In the genomic region with DNA sequence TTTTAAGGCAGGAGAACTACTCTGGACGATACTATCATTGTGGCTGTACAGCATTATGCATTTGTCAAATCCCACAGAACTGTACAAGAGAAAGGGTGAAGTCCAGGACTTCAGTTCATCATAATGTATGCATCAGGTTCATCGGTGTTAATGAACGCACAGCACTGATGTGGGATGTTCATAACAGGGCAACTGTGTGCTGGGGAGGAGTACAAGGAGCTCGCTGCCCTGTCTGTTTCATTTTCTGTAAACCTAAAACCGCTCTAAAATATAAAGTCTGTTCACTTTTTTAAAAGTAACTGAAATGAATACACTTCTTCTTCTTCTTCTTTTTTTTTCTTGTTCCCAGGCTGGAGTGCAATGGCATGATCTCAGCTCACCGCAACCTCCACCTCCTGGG, we compare ENCODE assay signal across 16 cellular contexts. TPM values are rescaled to one million over a fixed set of nuclear protein-coding genes. Genes with fewer than 3 reads are reported as not detected.
DNase-seq lines count a peak whose midpoint lies in the region; ATAC-seq and TF ChIP-seq lines count a peak whose summit lies in the region.
"Had no signal": no experiment of that assay in that cellular context is flagged by ENCODE, and none has a peak within 500 bp of the region (broad histone marks: within the 10 kb centered on the region; RNA-seq: fewer than 3 reads in every experiment).

No MANE protein-coding gene starts in this region.

- DNase-seq in WTC11 (ENCODE audit: low spot score): no peak
- DNase-seq in hepatocyte (ENCODE audit: low spot score): no peak
- DNase-seq in sciatic nerve (ENCODE audit: low spot score): no peak
- no peak for DNase-seq in T-helper 1 cell
- DNase-seq in T-cell: no peak
- DNase-seq: BE2C; CD8-positive, alpha-beta T cell; COR-L47; DMS153; HCEC 1CT; HFFc6 had no signal

- H3K4me2 ChIP-seq in hepatocyte: no peak overlapping the region
- H3K4me2 ChIP-seq: A549 had no signal

- no peak for TF ChIP-seq CTCF in WTC11 (IDR thresholded peaks at IDR 0.05)
- TF ChIP-seq CTCF in hepatocyte (IDR thresholded peaks at IDR 0.05; ENCODE audit: poor library complexity): no peak

- 92% methylated on average over 6 of the region's 6 CpGs for WGBS in hepatocyte (ENCODE audit: low lambda C conversion rate, missing lambda C conversion rate)

- ATAC-seq in WTC11 (no peak), sciatic nerve (no peak), T-cell (replicated peaks in 1 of 4) (no peak), GM18519 (IDR thresholded peaks at IDR 0.05; ENCODE audit: low FRiP score, unreplicated experiment) (no peak)
- ATAC-seq: A549; CD8-positive, alpha-beta T cell had no signal

- no peaks in the 10 kb centered on the region; the same call in 1 of the 2 replicates for H3K36me3 Mint-ChIP-seq in WTC11
- no peaks in the 10 kb centered on the region for H3K36me3 Mint-ChIP-seq in T-cell
- H3K36me3 Mint-ChIP-seq: CD14-positive monocyte; CD8-positive, alpha-beta T cell had no signal

- H3K27ac ChIP-seq in KOPT-K1 (ENCODE audit: low read depth, low read length, poor library complexity, severe bottlenecking) (peak overlapping the region; percentile 6), hepatocyte (peak overlapping the region; percentile 15)
- H3K27ac ChIP-seq: A549 had no signal

- H3K36me3 ChIP-seq in KOPT-K1 (ENCODE audit: insufficient read depth, low read length) (no peaks in the 10 kb centered on the region), hepatocyte (replicated peaks; ENCODE audit: insufficient read depth, low read depth) (no peaks in the 10 kb centered on the region)
- H3K36me3 ChIP-seq: BE2C had no signal

- H3K4me1 ChIP-seq in hepatocyte (ENCODE audit: insufficient read depth): peaks cover 21% of the 10 kb centered on the region
- H3K4me1 ChIP-seq: A549, BE2C had no signal

- H3K4me1 Mint-ChIP-seq in WTC11 (peaks cover 37% of the 10 kb centered on the region), T-cell (no peaks in the 10 kb centered on the region)
- H3K4me1 Mint-ChIP-seq: CD14-positive monocyte had no signal

- H3K4me3 ChIP-seq in hepatocyte: no peak overlapping the region
- H3K4me3 ChIP-seq: A549 had no signal

- no peak overlapping the region for H2AFZ ChIP-seq in hepatocyte

- H4K20me1 ChIP-seq in hepatocyte (ENCODE audit: insufficient read depth, poor library complexity, severe bottlenecking): peaks cover 8% of the 10 kb centered on the region

- CTCF ChIA-PET in WTC11 (lab: Charles Lee) (interaction anchor here (0.6 to 1.0 kb wide), 4 partner anchors 23 to 826 kb away, joined by 3 to 5 read pairs (median 3); no protein-coding TSS in a partner anchor), T-cell (lab: Charles Lee) (no interaction called here)

- POLR2A ChIA-PET in WTC11 (lab: Charles Lee) (no interaction called here), T-cell (lab: Charles Lee) (no interaction called here)

- intact Hi-C loops in sciatic nerve (cut with DNase I): no loop called here

- H3K9me3 ChIP-seq in KOPT-K1 (ENCODE audit: insufficient read depth, low read length, poor library complexity, severe bottlenecking) (no peaks in the 10 kb centered on the region), hepatocyte (ENCODE audit: low read depth) (no peaks in the 10 kb centered on the region)
- H3K9me3 ChIP-seq: A549, BE2C had no signal

- no peaks in the 10 kb centered on the region for H3K27me3 ChIP-seq in hepatocyte
- H3K27me3 ChIP-seq: BE2C had no signal

- H3K9me2 ChIP-seq in hepatocyte (replicated peaks; ENCODE audit: insufficient read depth): no peaks in the 10 kb centered on the region

- H3K4me3 Mint-ChIP-seq in WTC11 (no peak overlapping the region), T-cell (no peak overlapping the region)
- H3K4me3 Mint-ChIP-seq: CD14-positive monocyte; CD8-positive, alpha-beta T cell; HFFc6 had no signal

- no peaks in the 10 kb centered on the region for H3K9me3 Mint-ChIP-seq in WTC11
- no peaks in the 10 kb centered on the region for H3K9me3 Mint-ChIP-seq in T-cell
- H3K9me3 Mint-ChIP-seq: CD14-positive monocyte; CD8-positive, alpha-beta T cell; HFFc6 had no signal

- H3K27me3 Mint-ChIP-seq in WTC11 (ENCODE audit: low read depth) (no peaks in the 10 kb centered on the region), T-cell (peaks cover 12 to 16% of the 10 kb centered on the region in 2 donors)

- H3K79me2 ChIP-seq in hepatocyte: peaks cover 9% of the 10 kb centered on the region

- H3K27ac Mint-ChIP-seq in WTC11 (peak overlapping the region; percentile 35; the same call in 1 of the 2 replicates), T-cell (no peak overlapping the region)
- H3K27ac Mint-ChIP-seq: CD14-positive monocyte; CD8-positive, alpha-beta T cell; HFFc6 had no signal

TF ChIP-seq in WTC11, 78 proteins besides CTCF, POLR2A, EP300 and RAD21:
- no peak for TF ChIP-seq IRF1 (CRISPR knock-in tag; IDR thresholded peaks at IDR 0.05)
- TF ChIP-seq CREB1 (CRISPR knock-in tag; IDR thresholded peaks at IDR 0.05): no peak
- TF ChIP-seq, protein P1, sequence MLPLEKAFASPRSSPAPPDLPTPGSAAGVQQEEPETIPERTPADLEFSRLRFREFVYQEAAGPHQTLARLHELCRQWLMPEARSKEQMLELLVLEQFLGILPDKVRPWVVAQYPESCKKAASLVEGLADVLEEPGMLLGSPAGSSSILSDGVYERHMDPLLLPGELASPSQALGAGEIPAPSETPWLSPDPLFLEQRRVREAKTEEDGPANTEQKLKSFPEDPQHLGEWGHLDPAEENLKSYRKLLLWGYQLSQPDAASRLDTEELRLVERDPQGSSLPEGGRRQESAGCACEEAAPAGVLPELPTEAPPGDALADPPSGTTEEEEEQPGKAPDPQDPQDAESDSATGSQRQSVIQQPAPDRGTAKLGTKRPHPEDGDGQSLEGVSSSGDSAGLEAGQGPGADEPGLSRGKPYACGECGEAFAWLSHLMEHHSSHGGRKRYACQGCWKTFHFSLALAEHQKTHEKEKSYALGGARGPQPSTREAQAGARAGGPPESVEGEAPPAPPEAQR (CRISPR knock-in tag; IDR thresholded peaks at IDR 0.05): no peak
- no peak for TF ChIP-seq MAX (CRISPR knock-in tag; IDR thresholded peaks at IDR 0.05)
- no peak for TF ChIP-seq NFATC4 (CRISPR knock-in tag; IDR thresholded peaks at IDR 0.05)
TF ChIP-seq in WTC11: peak in this region for 0.

RNA-seq across cellular contexts. Expression of gene TMPRSS2, which starts 25.0 kb away (rescaled TPM):
- 8.5 to 10.4 TPM (median 8.9 TPM) in 3 replicates for total RNA-seq in WTC11 (2021)
- total RNA-seq in hepatocyte: 113 and 121 TPM in 2 replicates
- 50.8 and 65.9 TPM in 2 replicates for polyA plus RNA-seq in hepatocyte
- 0.49 TPM for total RNA-seq in sciatic nerve
- total RNA-seq in T-cell: under 1 TPM in 3 of 5 donors, not detected in 2; 0.35 to 0.73 (median 0.53) TPM
- total RNA-seq: CD8-positive, alpha-beta T cell; HFFc6 had no signal
- polyA plus RNA-seq: A549, AG04450, CD14-positive monocyte had no signal

RNA-seq across cellular contexts. Expression of gene MX1, which starts 56.9 kb away (rescaled TPM):
- total RNA-seq in WTC11 (2021) (3.6 to 4.6 TPM (median 4.0 TPM) in 3 replicates), hepatocyte (25.6 and 26.6 TPM in 2 replicates), sciatic nerve (28.6 TPM), T-cell (10 to 100 TPM; 55.2 to 82.5 (median 68.7) TPM)
- polyA plus RNA-seq in hepatocyte: 14.2 and 17.2 TPM in 2 replicates
